In genomic region chr5:73733219-73733618, GRCh38 we compare ENCODE assay signal across 1 cellular context.
TF ChIP-seq lines count a peak whose summit lies in the region.

No MANE protein-coding gene starts in this region.

TF ChIP-seq in IMR-90, 13 proteins besides CTCF, POLR2A, EP300 and RAD21:
- TF ChIP-seq ELK1 (IDR thresholded peaks at IDR 0.05; ENCODE audit: borderline replicate concordance, low read depth, low read length) (no peak), MAZ (IDR thresholded peaks at IDR 0.05; ENCODE audit: borderline replicate concordance, low read depth, low read length) (no peak), SMC3 (IDR thresholded peaks at IDR 0.05; ENCODE audit: low read depth, low read length) (no peak), FOS (IDR thresholded peaks at IDR 0.05; ENCODE audit: low read depth, low read length) (no peak), RCOR1 (IDR thresholded peaks at IDR 0.05; ENCODE audit: insufficient replicate concordance, low read length) (no peak), MAFK (IDR thresholded peaks at IDR 0.05; ENCODE audit: low read depth, low read length) (no peak), NFE2L2 (IDR thresholded peaks at IDR 0.05; ENCODE audit: low read depth, low read length) (no peak)
